Comparison of ENCODE assay signal across 31 cellular contexts in genomic region chr6:54920628-54921027, GRCh38.
"Had no signal": no experiment of that assay in that cellular context is flagged by ENCODE, and none has a peak within 500 bp of the region (broad histone marks: within the 10 kb centered on the region; RNA-seq: fewer than 3 reads in every experiment).

No MANE protein-coding gene starts in this region.

- H3K36me3 Mint-ChIP-seq: activated CD4-positive, alpha-beta memory T cell treated with anti-CD3 and anti-CD28 coated beads for 36 hours; activated naive CD8-positive, alpha-beta T cell treated with anti-CD3 and anti-CD28 coated beads for 36 hours; natural killer cell treated with Interleukin-12 subunit alpha and Interleukin-12 subunit beta and Interleukin-15 and Interleukin-18, amount 100 ng/mL, for 72 hours had no signal

- H3K27me3 Mint-ChIP-seq: activated CD4-positive, alpha-beta memory T cell treated with anti-CD3 and anti-CD28 coated beads for 36 hours; activated CD4-positive, alpha-beta T cell treated with anti-CD3 and anti-CD28 coated beads, Interleukin-2, amount 10 ng/mL, durations not matched to agents 24 days and 14 days; activated naive CD8-positive, alpha-beta T cell treated with anti-CD3 and anti-CD28 coated beads for 36 hours; central memory CD8-positive, alpha-beta T cell; natural killer cell treated with Interleukin-12 subunit alpha and Interleukin-12 subunit beta and Interleukin-15 and Interleukin-18, amount 100 ng/mL, for 72 hours had no signal

- H3K27ac ChIP-seq: brain microvascular endothelial cell, heart right ventricle, left lung, lower lobe of right lung, spleen, tibial nerve had no signal

- FAIRE-seq: astrocyte, colon, endometrium had no signal

- H3K4me1 Mint-ChIP-seq: activated CD4-positive, alpha-beta T cell treated with anti-CD3 and anti-CD28 coated beads, Interleukin-2, amount 10 ng/mL, durations not matched to agents 24 days and 14 days; activated naive CD8-positive, alpha-beta T cell treated with anti-CD3 and anti-CD28 coated beads for 36 hours; central memory CD8-positive, alpha-beta T cell had no signal

- ATAC-seq: heart right ventricle; left lung; lower lobe of right lung; mucosa of descending colon; natural killer cell treated with Interleukin-12 subunit alpha and Interleukin-12 subunit beta and Interleukin-15 and Interleukin-18, amount 100 ng/mL, for 72 hours; right cardiac atrium had no signal

- DNase-seq: activated CD4-positive, alpha-beta memory T cell treated with anti-CD3 and anti-CD28 coated beads for 36 hours; activated CD4-positive, alpha-beta T cell treated with anti-CD3 and anti-CD28 coated beads, Interleukin-2, amount 10 ng/mL, durations not matched to agents 24 days and 14 days; activated CD4-positive, CD25-positive, alpha-beta regulatory T cell treated with anti-CD3 and anti-CD28 coated beads, Interleukin-2, amount 50 U/mL, for 72 hours; activated CD8-positive, alpha-beta memory T cell treated with anti-CD3 and anti-CD28 coated beads, Interleukin-2, amount 50 U/mL, for 4 hours; activated effector memory CD4-positive, alpha-beta T cell treated with anti-CD3 and anti-CD28 coated beads, Interleukin-2, amount 50 U/mL, for 16 hours; activated naive CD4-positive, alpha-beta T cell treated with anti-CD3 and anti-CD28 coated beads for 36 hours; activated naive CD8-positive, alpha-beta T cell treated with anti-CD3 and anti-CD28 coated beads for 36 hours; activated T-cell treated with anti-CD3 and anti-CD28 coated beads, Interleukin-2, amount 50 U/mL, for 1 hour; amniotic stem cell; brain microvascular endothelial cell; dermis blood vessel endothelial cell; effector CD8-positive, alpha-beta T cell; erythroblast; foreskin melanocyte; heart right ventricle; left lung; lower lobe of right lung; mesendoderm; mucosa of descending colon; posterior cingulate gyrus; right cardiac atrium; spleen; stimulated activated naive CD4-positive, alpha-beta T cell treated with Interleukin-2 at 50 U/mL for 16 hours; T-helper 2 cell had no signal

- H3K9me3 Mint-ChIP-seq: activated CD4-positive, alpha-beta T cell treated with anti-CD3 and anti-CD28 coated beads, Interleukin-2, amount 10 ng/mL, durations not matched to agents 24 days and 14 days; activated T-helper 1 cell treated with anti-CD3 and anti-CD28 coated beads, Interleukin-12 subunit alpha, Interleukin-12 subunit beta, Interleukin-2, Interleukin-4 antibody, amounts not matched to agents 30 ng/mL and 10 ng/mL and 1 ng/mL, durations not matched to agents 14 hours and 24 hours and 36 hours; natural killer cell treated with Interleukin-12 subunit alpha and Interleukin-12 subunit beta and Interleukin-15 and Interleukin-18, amount 100 ng/mL, for 72 hours had no signal

- H3K4me3 Mint-ChIP-seq: activated CD4-positive, alpha-beta memory T cell treated with anti-CD3 and anti-CD28 coated beads for 36 hours; activated CD4-positive, alpha-beta T cell treated with anti-CD3 and anti-CD28 coated beads, Interleukin-2, amount 10 ng/mL, durations not matched to agents 24 days and 14 days; activated naive CD4-positive, alpha-beta T cell treated with anti-CD3 and anti-CD28 coated beads for 36 hours; activated naive CD8-positive, alpha-beta T cell treated with anti-CD3 and anti-CD28 coated beads for 36 hours; activated T-helper 1 cell treated with anti-CD3 and anti-CD28 coated beads, Interleukin-12 subunit alpha, Interleukin-12 subunit beta, Interleukin-2, Interleukin-4 antibody, amounts not matched to agents 30 ng/mL and 10 ng/mL and 1 ng/mL, durations not matched to agents 14 hours and 24 hours and 36 hours; central memory CD8-positive, alpha-beta T cell; natural killer cell treated with Interleukin-12 subunit alpha and Interleukin-12 subunit beta and Interleukin-15 and Interleukin-18, amount 100 ng/mL, for 72 hours had no signal

- H3K9me3 ChIP-seq: heart right ventricle, left lung, lower lobe of right lung, mucosa of descending colon had no signal

- H3K27ac Mint-ChIP-seq: activated CD4-positive, alpha-beta memory T cell treated with anti-CD3 and anti-CD28 coated beads for 36 hours; activated CD4-positive, alpha-beta T cell treated with anti-CD3 and anti-CD28 coated beads, Interleukin-2, amount 10 ng/mL, durations not matched to agents 24 days and 14 days; activated naive CD4-positive, alpha-beta T cell treated with anti-CD3 and anti-CD28 coated beads for 36 hours; activated naive CD8-positive, alpha-beta T cell treated with anti-CD3 and anti-CD28 coated beads for 36 hours; activated T-helper 1 cell treated with anti-CD3 and anti-CD28 coated beads, Interleukin-12 subunit alpha, Interleukin-12 subunit beta, Interleukin-2, Interleukin-4 antibody, amounts not matched to agents 30 ng/mL and 10 ng/mL and 1 ng/mL, durations not matched to agents 14 hours and 24 hours and 36 hours; natural killer cell treated with Interleukin-12 subunit alpha and Interleukin-12 subunit beta and Interleukin-15 and Interleukin-18, amount 100 ng/mL, for 72 hours had no signal

- H3K27me3 ChIP-seq: brain microvascular endothelial cell, heart right ventricle, left lung, spleen, tibial nerve had no signal

- H3K4me3 ChIP-seq: heart right ventricle, left lung, lower lobe of right lung, mucosa of descending colon, spleen, tibial nerve had no signal

- H3K4me1 ChIP-seq: heart right ventricle, left lung, lower lobe of right lung, spleen, tibial nerve had no signal

- H3K36me3 ChIP-seq: brain microvascular endothelial cell, heart right ventricle, left lung, lower lobe of right lung, spleen, tibial nerve had no signal
